In the genomic region with DNA sequence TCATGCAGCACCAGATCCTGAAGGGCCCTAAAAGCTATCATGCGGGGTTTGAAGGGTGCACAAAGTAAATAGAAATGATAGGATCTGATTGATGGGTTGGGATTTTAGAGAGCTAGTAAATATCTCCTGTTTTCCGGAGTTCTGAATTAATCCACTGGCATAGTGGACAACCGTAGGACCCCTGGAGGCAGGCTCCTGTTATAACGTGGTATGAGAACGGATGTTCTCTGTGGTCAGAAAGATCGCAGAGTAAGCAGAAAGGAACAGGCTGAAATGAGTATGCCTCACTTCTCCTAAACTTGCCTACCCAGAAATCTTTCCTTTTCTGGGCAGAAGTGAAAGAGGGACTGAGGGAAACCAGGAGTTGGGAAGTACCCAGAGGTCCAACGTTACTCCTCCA, we compare ENCODE assay signal across 30 cellular contexts.
"Had no signal": no experiment of that assay in that cellular context is flagged by ENCODE, and none has a peak within 500 bp of the region (broad histone marks: within the 10 kb centered on the region; RNA-seq: fewer than 3 reads in every experiment).

No MANE protein-coding gene starts in this region.

- H3K4me1 ChIP-seq: gastroesophageal sphincter, left ventricle myocardium inferior, pancreas, psoas muscle, sigmoid colon, stomach, thyroid gland, upper lobe of right lung had no signal

- H3K27me3 ChIP-seq: hepatocyte, neutrophil, thyroid gland, upper lobe of right lung had no signal

- H3K4me3 Mint-ChIP-seq: activated CD4-positive, alpha-beta memory T cell treated with anti-CD3 and anti-CD28 coated beads for 36 hours; activated CD4-positive, alpha-beta T cell treated with anti-CD3 and anti-CD28 coated beads, Interleukin-2, amount 10 ng/mL, durations not matched to agents 24 days and 14 days; activated naive CD4-positive, alpha-beta T cell treated with anti-CD3 and anti-CD28 coated beads, Interleukin-2, amount 50 U/mL, for 24 hours; activated naive CD8-positive, alpha-beta T cell treated with anti-CD3 and anti-CD28 coated beads, Interleukin-2, amount 50 U/mL, for 24 hours; activated T-cell treated with anti-CD3 and anti-CD28 coated beads, Interleukin-2, amount 50 U/mL, for 4 hours; effector memory CD8-positive, alpha-beta T cell; nephron; stimulated activated naive B cell treated with anti-CD40 and anti-IgM and Interleukin-4, amounts not matched to agents 10 μg/mL and 1 μg/mL and 100 μg/mL, for 72 hours had no signal

- H3K4me3 ChIP-seq: gastroesophageal sphincter, hepatocyte, left ventricle myocardium inferior, lung, pancreas, psoas muscle, sigmoid colon, stomach, thyroid gland, upper lobe of right lung had no signal

- H3K27me3 Mint-ChIP-seq: activated CD4-positive, alpha-beta T cell treated with anti-CD3 and anti-CD28 coated beads, Interleukin-2, amount 10 ng/mL, durations not matched to agents 24 days and 14 days had no signal

- H3K27ac Mint-ChIP-seq: activated CD4-positive, alpha-beta memory T cell treated with anti-CD3 and anti-CD28 coated beads for 36 hours; activated CD4-positive, alpha-beta T cell treated with anti-CD3 and anti-CD28 coated beads, Interleukin-2, amount 10 ng/mL, durations not matched to agents 24 days and 14 days; activated naive CD4-positive, alpha-beta T cell treated with anti-CD3 and anti-CD28 coated beads, Interleukin-2, amount 50 U/mL, for 24 hours; activated naive CD8-positive, alpha-beta T cell treated with anti-CD3 and anti-CD28 coated beads, Interleukin-2, amount 50 U/mL, for 24 hours; activated T-helper 2 cell treated with anti-CD3 and anti-CD28 coated beads, Interferon-gamma antibody, Interleukin-2, Interleukin-4, amounts not matched to agents 10 μg/mL and 5 μg/mL and 100 μg/mL, durations not matched to agents 14 hours and 24 hours and 36 hours; effector memory CD8-positive, alpha-beta T cell; nephron; stimulated activated naive B cell treated with anti-CD40 and anti-IgM and Interleukin-4, amounts not matched to agents 10 μg/mL and 1 μg/mL and 100 μg/mL, for 72 hours had no signal

- H2AFZ ChIP-seq: hepatocyte had no signal

- H3K4me1 Mint-ChIP-seq: activated CD4-positive, alpha-beta T cell treated with anti-CD3 and anti-CD28 coated beads, Interleukin-2, amount 10 ng/mL, durations not matched to agents 24 days and 14 days; activated naive CD4-positive, alpha-beta T cell treated with anti-CD3 and anti-CD28 coated beads, Interleukin-2, amount 50 U/mL, for 24 hours; activated naive CD8-positive, alpha-beta T cell treated with anti-CD3 and anti-CD28 coated beads, Interleukin-2, amount 50 U/mL, for 24 hours; nephron; stimulated activated naive B cell treated with anti-CD40 and anti-IgM and Interleukin-4, amounts not matched to agents 10 μg/mL and 1 μg/mL and 100 μg/mL, for 72 hours had no signal

- H3K27ac ChIP-seq: gastroesophageal sphincter, hepatocyte, left ventricle myocardium inferior, neutrophil, pancreas, psoas muscle, sigmoid colon, stomach, thyroid gland, upper lobe of right lung had no signal

- DNase-seq: activated CD4-positive, alpha-beta memory T cell treated with anti-CD3 and anti-CD28 coated beads for 36 hours; activated CD4-positive, alpha-beta T cell treated with anti-CD3 and anti-CD28 coated beads, Interleukin-2, amount 10 ng/mL, durations not matched to agents 24 days and 14 days; activated CD4-positive, CD25-positive, alpha-beta regulatory T cell treated with anti-CD3 and anti-CD28 coated beads, Interleukin-2, amount 50 U/mL, for 72 hours; activated naive CD8-positive, alpha-beta T cell treated with anti-CD3 and anti-CD28 coated beads, Interleukin-2, amount 50 U/mL, for 24 hours; activated T-cell treated with anti-CD3 and anti-CD28 coated beads, Interleukin-2, amount 50 U/mL, for 4 hours; amygdala; caudate nucleus; cortex of kidney; effector memory CD8-positive, alpha-beta T cell; islet precursor cell; left ventricle myocardium inferior; pancreas; psoas muscle; sigmoid colon; small intestine; stimulated activated CD4-positive, alpha-beta T cell treated with anti-CD3 and anti-CD28 coated beads, Interleukin-1b, Interleukin-23, amount 100 ng/mL, for 48 hours; stimulated activated CD4-positive, alpha-beta T cell treated with anti-CD3 and anti-CD28 coated beads, Interleukin-4, amount 100 ng/mL, for 4 hours; stimulated activated CD8-positive, alpha-beta memory T cell treated with anti-CD3 and anti-CD28 coated beads, Interleukin-4, amount 100 ng/mL, for 48 hours; stimulated activated naive B cell treated with anti-CD40 and anti-IgM and Interleukin-4, amounts not matched to agents 10 μg/mL and 1 μg/mL and 100 μg/mL, for 72 hours; stomach; T1000; thyroid gland; upper lobe of right lung had no signal

- H3K9me3 ChIP-seq: neutrophil, pancreas, psoas muscle, thyroid gland, upper lobe of right lung had no signal

- H3K79me2 ChIP-seq: hepatocyte had no signal

- H3K36me3 ChIP-seq: gastroesophageal sphincter, left ventricle myocardium inferior, neutrophil, pancreas, sigmoid colon, stomach, thyroid gland, upper lobe of right lung had no signal

- H3K4me2 ChIP-seq: hepatocyte had no signal

- H3K36me3 Mint-ChIP-seq: activated CD4-positive, alpha-beta memory T cell treated with anti-CD3 and anti-CD28 coated beads for 36 hours; activated naive CD4-positive, alpha-beta T cell treated with anti-CD3 and anti-CD28 coated beads, Interleukin-2, amount 50 U/mL, for 24 hours; stimulated activated naive B cell treated with anti-CD40 and anti-IgM and Interleukin-4, amounts not matched to agents 10 μg/mL and 1 μg/mL and 100 μg/mL, for 72 hours had no signal

- ATAC-seq: activated naive CD8-positive, alpha-beta T cell treated with anti-CD3 and anti-CD28 coated beads, Interleukin-2, amount 50 U/mL, for 24 hours; activated T-cell treated with anti-CD3 and anti-CD28 coated beads, Interleukin-2, amount 50 U/mL, for 4 hours; effector memory CD8-positive, alpha-beta T cell; gastroesophageal sphincter; pancreas; psoas muscle; stimulated activated naive B cell treated with anti-CD40 and anti-IgM and Interleukin-4, amounts not matched to agents 10 μg/mL and 1 μg/mL and 100 μg/mL, for 72 hours; upper lobe of right lung had no signal

- H3K9me3 Mint-ChIP-seq: activated naive CD4-positive, alpha-beta T cell treated with anti-CD3 and anti-CD28 coated beads, Interleukin-2, amount 50 U/mL, for 24 hours; activated naive CD8-positive, alpha-beta T cell treated with anti-CD3 and anti-CD28 coated beads, Interleukin-2, amount 50 U/mL, for 24 hours; activated T-cell treated with anti-CD3 and anti-CD28 coated beads, Interleukin-2, amount 50 U/mL, for 4 hours; nephron had no signal
